9 cellular contexts compared by ENCODE assay signal in the genomic region with DNA sequence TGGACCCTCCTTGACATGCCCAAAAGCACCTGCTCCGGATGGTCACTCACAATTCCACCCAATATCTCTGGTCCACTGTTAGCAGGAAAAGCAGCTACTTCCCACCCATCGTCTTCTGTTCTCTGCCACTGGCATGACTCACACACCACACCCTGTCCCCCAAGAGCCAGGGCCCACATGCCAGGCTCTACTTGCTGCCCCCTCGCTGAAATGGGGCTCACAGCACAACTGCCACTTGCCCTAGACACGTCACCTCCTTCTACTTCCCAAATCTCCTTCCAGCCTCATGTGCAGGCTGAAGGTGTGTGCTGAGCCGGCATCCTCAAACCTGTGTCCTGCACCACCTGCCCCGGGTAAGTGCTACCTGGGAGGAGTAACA.
DNase-seq lines count a peak whose midpoint lies in the region; ATAC-seq and TF ChIP-seq lines count a peak whose summit lies in the region.
"Had no signal": no experiment of that assay in that cellular context is flagged by ENCODE, and none has a peak within 500 bp of the region (broad histone marks: within the 10 kb centered on the region; RNA-seq: fewer than 3 reads in every experiment).

No MANE protein-coding gene starts in this region.

- H3K9me3 ChIP-seq in mammary epithelial cell (replicated peaks; ENCODE audit: insufficient read depth, low read length): no peaks in the 10 kb centered on the region

- peaks cover 29% of the 10 kb centered on the region for H3K79me2 ChIP-seq in mammary epithelial cell (ENCODE audit: insufficient read depth, low read length)

- no peak for TF ChIP-seq CTCF in mammary epithelial cell (conservative IDR thresholded peaks at IDR 0.05 in 1 of 2, IDR thresholded peaks at IDR 0.05 in 1 of 2; ENCODE audit: extremely low read depth in 1 of 2, insufficient read depth in 1 of 2, low read depth in 1 of 2, low read length in 2 of 2)

- no peaks in the 10 kb centered on the region for H3K9me3 Mint-ChIP-seq in stimulated activated memory B cell treated with anti-CD40 and anti-IgM and Interleukin-4, amounts not matched to agents 10 μg/mL and 1 μg/mL and 100 μg/mL, for 72 hours
- H3K9me3 Mint-ChIP-seq in activated T-cell treated with anti-CD3 and anti-CD28 coated beads, Interleukin-2, amount 50 U/mL, for 24 hours: no peaks in the 10 kb centered on the region
- H3K9me3 Mint-ChIP-seq: H9 had no signal

- peaks cover 30% of the 10 kb centered on the region for H3K4me1 ChIP-seq in mammary epithelial cell (ENCODE audit: insufficient read depth, low read length)

- no peaks in the 10 kb centered on the region for H3K36me3 Mint-ChIP-seq in stimulated activated memory B cell treated with anti-CD40 and anti-IgM and Interleukin-4, amounts not matched to agents 10 μg/mL and 1 μg/mL and 100 μg/mL, for 72 hours
- H3K36me3 Mint-ChIP-seq in activated T-cell treated with anti-CD3 and anti-CD28 coated beads, Interleukin-2, amount 50 U/mL, for 24 hours (ENCODE audit: low read depth): no peaks in the 10 kb centered on the region

- BruUV-seq in mammary epithelial cell (replicated peaks; lab: Mats Ljungman, UMichigan): no TSS peak

- H3K4me2 ChIP-seq in mammary epithelial cell (ENCODE audit: insufficient read depth, low read depth, low read length): peak overlapping the region; percentile 63

- DNase-seq in mammary epithelial cell: no peak
- DNase-seq in activated naive CD4-positive, alpha-beta T cell treated with Interleukin-2 at 50 U/mL for 16 hours: no peak
- no peak for DNase-seq in posterior cingulate gyrus
- no peak for DNase-seq in activated T-cell treated with anti-CD3 and anti-CD28 coated beads, Interleukin-2, amount 50 U/mL, for 24 hours
- no peak for DNase-seq in NCI-H526 treated with DMSO at 0.1 percent for 48 hours (lab: John Stamatoyannopoulos, UW)

- in situ Hi-C loops in mammary epithelial cell (cut with MboI; ENCODE audit: low sequenced_read_pairs in 2 of 2): no loop called here

- no peak overlapping the region for H2AFZ ChIP-seq in mammary epithelial cell (ENCODE audit: low read depth, low read length)

- 100% methylated on average over 2 of the region's 6 CpGs for WGBS in mammary epithelial cell (ENCODE audit: low coverage, missing lambda C conversion rate)

- peak overlapping the region; percentile 25 for H3K27ac ChIP-seq in mammary epithelial cell (ENCODE audit: insufficient read depth, low read depth, low read length)

- no peaks in the 10 kb centered on the region for H3K36me3 ChIP-seq in mammary epithelial cell (ENCODE audit: insufficient read depth, low read length)

- no peaks in the 10 kb centered on the region for H3K27me3 ChIP-seq in mammary epithelial cell (ENCODE audit: insufficient read depth, low read length)

- ATAC-seq in GM19455 (IDR thresholded peaks at IDR 0.05; ENCODE audit: unreplicated experiment) (peak; percentile 22), HG03097 (IDR thresholded peaks at IDR 0.05; ENCODE audit: low FRiP score, unreplicated experiment) (peak; percentile 13)
- ATAC-seq in stimulated activated memory B cell treated with anti-CD40 and anti-IgM and Interleukin-4, amounts not matched to agents 10 μg/mL and 1 μg/mL and 100 μg/mL, for 72 hours: peak; percentile 37

- CTCF ChIA-PET in mammary epithelial cell (lab: Charles Lee; ENCODE audit: low non-redundant PET): no interaction called here

- H3K9ac ChIP-seq in mammary epithelial cell (ENCODE audit: insufficient read depth, low read length): no peak overlapping the region

- H3K27ac Mint-ChIP-seq in stimulated activated memory B cell treated with anti-CD40 and anti-IgM and Interleukin-4, amounts not matched to agents 10 μg/mL and 1 μg/mL and 100 μg/mL, for 72 hours: no peak overlapping the region
- H3K27ac Mint-ChIP-seq in activated T-cell treated with anti-CD3 and anti-CD28 coated beads, Interleukin-2, amount 50 U/mL, for 24 hours: no peak overlapping the region

- H3K4me3 Mint-ChIP-seq in stimulated activated memory B cell treated with anti-CD40 and anti-IgM and Interleukin-4, amounts not matched to agents 10 μg/mL and 1 μg/mL and 100 μg/mL, for 72 hours: no peak overlapping the region
- no peak overlapping the region for H3K4me3 Mint-ChIP-seq in activated T-cell treated with anti-CD3 and anti-CD28 coated beads, Interleukin-2, amount 50 U/mL, for 24 hours
- H3K4me3 Mint-ChIP-seq: H9 had no signal

- peaks cover 35% of the 10 kb centered on the region for H3K27me3 Mint-ChIP-seq in stimulated activated memory B cell treated with anti-CD40 and anti-IgM and Interleukin-4, amounts not matched to agents 10 μg/mL and 1 μg/mL and 100 μg/mL, for 72 hours
- peaks cover 11% of the 10 kb centered on the region for H3K27me3 Mint-ChIP-seq in activated T-cell treated with anti-CD3 and anti-CD28 coated beads, Interleukin-2, amount 50 U/mL, for 24 hours

- intact Hi-C loops in mammary epithelial cell (cut with micrococcal nuclease): loop anchor here (2.0 kb wide), 1 partner anchor 66 kb away; the partner anchor contains the start of gene TBC1D4
- intact Hi-C loops in posterior cingulate gyrus (cut with DNase I): no loop called here

- H4K20me1 ChIP-seq in mammary epithelial cell (ENCODE audit: insufficient read depth, low read length): no peaks in the 10 kb centered on the region

- H3K4me3 ChIP-seq in mammary epithelial cell (replicated peaks in 1 of 3; ENCODE audit: insufficient read depth in 1 of 3, low read depth in 2 of 3, low read length in 3 of 3): no peak overlapping the region

- no peaks in the 10 kb centered on the region for H3K4me1 Mint-ChIP-seq in stimulated activated memory B cell treated with anti-CD40 and anti-IgM and Interleukin-4, amounts not matched to agents 10 μg/mL and 1 μg/mL and 100 μg/mL, for 72 hours
- H3K4me1 Mint-ChIP-seq in activated T-cell treated with anti-CD3 and anti-CD28 coated beads, Interleukin-2, amount 50 U/mL, for 24 hours (ENCODE audit: low read depth): no peaks in the 10 kb centered on the region

- dilution Hi-C loops in mammary epithelial cell (cut with HindIII; ENCODE audit: low sequenced_read_pairs): no loop called here
